In genomic region chr11:45751430-45751829, GRCh38 we compare ENCODE assay signal across 25 cellular contexts. TPM values are rescaled to one million over a fixed set of nuclear protein-coding genes. Genes with fewer than 3 reads are reported as not detected.
DNase-seq lines count a peak whose midpoint lies in the region; ATAC-seq, FAIRE-seq and TF ChIP-seq lines count a peak whose summit lies in the region.
"Had no signal": no experiment of that assay in that cellular context is flagged by ENCODE, and none has a peak within 500 bp of the region (broad histone marks: within the 10 kb centered on the region; RNA-seq: fewer than 3 reads in every experiment).

No MANE protein-coding gene starts in this region.

- no peak for TF ChIP-seq RAD21 in HepG2 (CRISPR knock-in tag; IDR thresholded peaks at IDR 0.05)

- H3K4me3 Mint-ChIP-seq in WTC11 = no peak overlapping the region
- no peak overlapping the region for H3K4me3 Mint-ChIP-seq in T-helper 17 cell
- H3K4me3 Mint-ChIP-seq: activated CD4-positive, alpha-beta memory T cell treated with anti-CD3 and anti-CD28 coated beads, Interleukin-2, amount 10 ng/mL, durations not matched to agents 7 days and 5 days; activated naive CD4-positive, alpha-beta T cell treated with anti-CD3 and anti-CD28 coated beads, Interleukin-2, amount 50 U/mL, for 24 hours; CD4-positive, alpha-beta memory T cell; dendritic cell treated with granulocyte-macrophage colony-stimulating factor and Interleukin-4, amounts not matched to agents 40 ng/mL and 50 ng/mL, for 4 days; mesothelial cell of epicardium had no signal

- H3K36me3 Mint-ChIP-seq in WTC11 = no peaks in the 10 kb centered on the region
- no peaks in the 10 kb centered on the region for H3K36me3 Mint-ChIP-seq in T-helper 17 cell (ENCODE audit: low read depth)
- H3K36me3 Mint-ChIP-seq: activated naive CD4-positive, alpha-beta T cell treated with anti-CD3 and anti-CD28 coated beads, Interleukin-2, amount 50 U/mL, for 24 hours; CD4-positive, alpha-beta memory T cell; mesothelial cell of epicardium had no signal

- no peak for ATAC-seq in HepG2
- no peak for ATAC-seq in right lobe of liver
- ATAC-seq in WTC11 = peak; percentile 33
- ATAC-seq in HG03108 (IDR thresholded peaks at IDR 0.05; ENCODE audit: unreplicated experiment) = no peak
- ATAC-seq in T-helper 17 cell = no peak
- ATAC-seq: body of pancreas, left cardiac atrium, Right ventricle myocardium inferior had no signal

- H3K27me3 Mint-ChIP-seq in WTC11 (ENCODE audit: low read depth) = no peaks in the 10 kb centered on the region; the same call in 1 of the 2 replicates
- peaks cover 61% of the 10 kb centered on the region for H3K27me3 Mint-ChIP-seq in T-helper 17 cell

- intact Hi-C loops in HepG2 (cut with micrococcal nuclease; ENCODE audit: unreplicated experiment) (no loop called here), right lobe of liver (cut with DNase I) (no loop called here)

- DNase-seq in HepG2 (ENCODE audit: low spot score) = no peak
- DNase-seq in right lobe of liver = no peak
- DNase-seq in WTC11 (ENCODE audit: low spot score) = peak; percentile 49
- peak; percentile 65 for DNase-seq in left kidney (ENCODE audit: low read depth, low spot score)
- DNase-seq in NCI-H226 = no peak
- DNase-seq in T-helper 17 cell = no peak
- DNase-seq in SJCRH30 = no peak
- DNase-seq: activated CD4-positive, alpha-beta memory T cell treated with anti-CD3 and anti-CD28 coated beads, Interleukin-2, amount 10 ng/mL, durations not matched to agents 7 days and 5 days; activated T-cell treated with anti-CD3 and anti-CD28 coated beads, Interleukin-2, amount 50 U/mL, for 1 hour; CD4-positive, alpha-beta memory T cell; foreskin melanocyte; left cardiac atrium; NCI-H446; stimulated activated CD4-positive, alpha-beta T cell treated with anti-CD3 and anti-CD28 coated beads, Interleukin-1b, Interleukin-23, amount 100 ng/mL, for 48 hours; stomach; T-helper 2 cell had no signal

- TF ChIP-seq EP300 in HepG2 (IDR thresholded peaks at IDR 0.05; ENCODE audit: low read depth in 2 of 2, low read length in 2 of 2) (no peak), HepG2 (CRISPR knock-in tag; IDR thresholded peaks at IDR 0.05; ENCODE audit: borderline replicate concordance) (no peak)

- no TSS peak for BruUV-seq in HepG2 (replicated peaks; lab: Mats Ljungman, UMichigan)

- no peaks in the 10 kb centered on the region for H3K79me2 ChIP-seq in HepG2 (ENCODE audit: insufficient read depth, low read length)

- H3K4me2 ChIP-seq in HepG2 (ENCODE audit: low read depth, low read length) = no peak overlapping the region

- no peaks in the 10 kb centered on the region for H4K20me1 ChIP-seq in HepG2 (ENCODE audit: insufficient read depth, low read length)

- no peak overlapping the region for H3K27ac ChIP-seq in HepG2 (ENCODE audit: extremely low read length, insufficient read depth, low read length)
- no peak overlapping the region for H3K27ac ChIP-seq in right lobe of liver
- H3K27ac ChIP-seq in SJCRH30 = no peak overlapping the region
- H3K27ac ChIP-seq: body of pancreas, epithelial cell of prostate, stomach had no signal

- no peak for FAIRE-seq in HepG2 (lab: Jason Lieb, UNC)
- FAIRE-seq: GM19239, HTR-8/SVneo had no signal

- H3K9me3 ChIP-seq in HepG2 (ENCODE audit: low read length) (no peaks in the 10 kb centered on the region), right lobe of liver (no peaks in the 10 kb centered on the region), T-helper 17 cell (ENCODE audit: control insufficient read depth, low read length, poor library complexity, severe bottlenecking) (no peaks in the 10 kb centered on the region), SJCRH30 (replicated peaks) (no peaks in the 10 kb centered on the region)
- H3K9me3 ChIP-seq: body of pancreas, stomach had no signal

- WGBS in HepG2 (ENCODE audit: low lambda C conversion rate) = 46% methylated on average over 7 of the region's 7 CpGs
- WGBS in right lobe of liver (ENCODE audit: insufficient coverage, low coverage, low lambda C conversion rate, missing lambda C conversion rate) = 39% methylated on average over 6 of the region's 7 CpGs

- CTCF ChIA-PET in HepG2 (lab: Yijun Ruan, JAX; ENCODE audit: low intra/inter-chr PET ratio, low total read pairs) (no interaction called here), WTC11 (lab: Charles Lee) (interaction anchor here (2.1 kb wide), 1 partner anchor 20 kb away, joined by 13 read pairs; no protein-coding TSS in a partner anchor)

- H3K36me3 ChIP-seq in HepG2 (replicated peaks in 1 of 2; ENCODE audit: control insufficient read depth in 1 of 2, insufficient read depth in 2 of 2, low read length in 2 of 2) (no peaks in the 10 kb centered on the region), right lobe of liver (no peaks in the 10 kb centered on the region), SJCRH30 (no peaks in the 10 kb centered on the region)
- H3K36me3 ChIP-seq: stomach had no signal

- H2AFZ ChIP-seq in HepG2 (ENCODE audit: low read length) = no peak overlapping the region

- no peaks in the 10 kb centered on the region for H3K9me3 Mint-ChIP-seq in WTC11
- H3K9me3 Mint-ChIP-seq: activated CD4-positive, alpha-beta memory T cell treated with anti-CD3 and anti-CD28 coated beads, Interleukin-2, amount 10 ng/mL, durations not matched to agents 7 days and 5 days; activated naive CD4-positive, alpha-beta T cell treated with anti-CD3 and anti-CD28 coated beads, Interleukin-2, amount 50 U/mL, for 24 hours; CD4-positive, alpha-beta memory T cell; dendritic cell treated with granulocyte-macrophage colony-stimulating factor and Interleukin-4, amounts not matched to agents 40 ng/mL and 50 ng/mL, for 4 days; mesothelial cell of epicardium had no signal

- H3K27ac Mint-ChIP-seq in WTC11 (no peak overlapping the region), T-helper 17 cell (no peak overlapping the region)
- H3K27ac Mint-ChIP-seq: activated CD4-positive, alpha-beta memory T cell treated with anti-CD3 and anti-CD28 coated beads, Interleukin-2, amount 10 ng/mL, durations not matched to agents 7 days and 5 days; activated naive CD4-positive, alpha-beta T cell treated with anti-CD3 and anti-CD28 coated beads, Interleukin-2, amount 50 U/mL, for 24 hours; CD4-positive, alpha-beta memory T cell; dendritic cell treated with granulocyte-macrophage colony-stimulating factor and Interleukin-4, amounts not matched to agents 40 ng/mL and 50 ng/mL, for 4 days; mesothelial cell of epicardium had no signal

- TF ChIP-seq POLR2A in HepG2 (IDR thresholded peaks at IDR 0.05; ENCODE audit: insufficient read depth in 1 of 2, low read depth in 2 of 2, low read length in 2 of 2) (no peak), right lobe of liver (IDR thresholded peaks at IDR 0.05) (no peak)

- TF ChIP-seq CTCF in HepG2 (CRISPR knock-in tag; IDR thresholded peaks at IDR 0.05) = no peak
- TF ChIP-seq CTCF in right lobe of liver (IDR thresholded peaks at IDR 0.05) = no peak
- no peak for TF ChIP-seq CTCF in WTC11 (IDR thresholded peaks at IDR 0.05)

- H3K4me1 Mint-ChIP-seq in WTC11 = peaks cover 30% of the 10 kb centered on the region
- peaks cover 9% of the 10 kb centered on the region for H3K4me1 Mint-ChIP-seq in T-helper 17 cell
- H3K4me1 Mint-ChIP-seq: activated CD4-positive, alpha-beta memory T cell treated with anti-CD3 and anti-CD28 coated beads, Interleukin-2, amount 10 ng/mL, durations not matched to agents 7 days and 5 days; activated naive CD4-positive, alpha-beta T cell treated with anti-CD3 and anti-CD28 coated beads, Interleukin-2, amount 50 U/mL, for 24 hours; CD4-positive, alpha-beta memory T cell had no signal

- H3K9ac ChIP-seq in HepG2 (ENCODE audit: insufficient read depth, low read depth, low read length) = no peak overlapping the region

- POLR2A ChIA-PET in HepG2 (lab: Yijun Ruan, JAX) = no interaction called here
- POLR2A ChIA-PET in WTC11 (lab: Charles Lee) = interaction anchor here (0.6 kb wide), 1 partner anchor 15 kb away, joined by 5 read pairs; no protein-coding TSS in a partner anchor

- in situ Hi-C loops in HepG2 (cut with HindIII; ENCODE audit: extremely low pct_ligation_motif_present, low pct_unique_long_range_greater_than_20kb) = no loop called here

- H3K4me1 ChIP-seq in HepG2 (ENCODE audit: insufficient read depth, low read length) = no peaks in the 10 kb centered on the region
- H3K4me1 ChIP-seq in right lobe of liver = no peaks in the 10 kb centered on the region
- no peaks in the 10 kb centered on the region for H3K4me1 ChIP-seq in SJCRH30

- H3K4me3 ChIP-seq in HepG2 (replicated peaks in 1 of 3; ENCODE audit: insufficient read depth in 1 of 3, low read depth in 2 of 3, low read length in 3 of 3) = no peak overlapping the region
- no peak overlapping the region for H3K4me3 ChIP-seq in right lobe of liver
- no peak overlapping the region for H3K4me3 ChIP-seq in SJCRH30
- H3K4me3 ChIP-seq: body of pancreas, stomach had no signal

- H3K27me3 ChIP-seq in HepG2 (ENCODE audit: control insufficient read depth in 1 of 2, insufficient read depth in 2 of 2, low read length in 2 of 2) (peaks cover 5 to 43% of the 10 kb centered on the region in 2 experiments; a peak in 4 of 5 replicates), right lobe of liver (no peaks in the 10 kb centered on the region), SJCRH30 (peaks cover 14% of the 10 kb centered on the region)
- H3K27me3 ChIP-seq: body of pancreas had no signal

RNA-seq across cellular contexts. Expression of gene SLC35C1, which starts 53.5 kb away (rescaled TPM):
- total RNA-seq in HepG2 (2016; rRNA removed; fragmentation: Illumina TruSeq; extraction: Trizol) (6.1 and 7.0 TPM in 2 replicates), right lobe of liver (100 to 1,000 TPM in 3 of 6 experiments, 10 to 100 TPM in 3; 11.6 to 134 (median 83.9) TPM), WTC11 (2021) (10.4 to 14.3 TPM (median 12.1 TPM) in 3 replicates), T-helper 17 cell (10 to 100 TPM in 1 of 2 donors, 1 to 10 TPM in 1; 7.9 to 12.6 TPM)
- 2.8 and 3.3 TPM in 2 replicates for total RNA-seq in HepG2 (2016; cell fraction: cytosol; rRNA removed; fragmentation: Illumina TruSeq; extraction: Trizol; ENCODE audit: low read depth)
- 5.8 and 7.5 TPM in 2 replicates for total RNA-seq in HepG2 (2016; cell fraction: insoluble cytoplasmic fraction; rRNA removed; fragmentation: Illumina TruSeq; extraction: Trizol)
- total RNA-seq in HepG2 (2016; cell fraction: membrane; rRNA removed; fragmentation: Illumina TruSeq; extraction: Trizol) = 9.9 and 10.1 TPM in 2 replicates
- total RNA-seq in HepG2 (2016; cell fraction: nucleus; rRNA removed; fragmentation: Illumina TruSeq; extraction: Trizol) = 8.9 and 10.1 TPM in 2 replicates
- polyA plus RNA-seq in HepG2 (2011; rRNA removed) = 2.6 and 2.9 TPM in 2 replicates
- 1.8 and 3.3 TPM in 2 replicates for polyA plus RNA-seq in HepG2 (2011; cell fraction: cytosol; rRNA removed)
- polyA plus RNA-seq in HepG2 (2011; cell fraction: nucleus; rRNA removed) = 5.3 and 6.1 TPM in 2 replicates
- 5.5 and 7.2 TPM in 2 replicates for polyA plus RNA-seq in HepG2 (2012)
- polyA plus RNA-seq in HepG2 (2016; cell fraction: cytosol; fragmentation: Illumina TruSeq; extraction: Trizol; ENCODE audit: low read depth) = 4.4 and 5.2 TPM in 2 replicates
- polyA plus RNA-seq in HepG2 (2016; cell fraction: insoluble cytoplasmic fraction; fragmentation: Illumina TruSeq; extraction: Trizol; ENCODE audit: low read depth) = 8.6 and 9.4 TPM in 2 replicates
- 10.8 and 11.1 TPM in 2 replicates for polyA plus RNA-seq in HepG2 (2016; cell fraction: membrane; fragmentation: Illumina TruSeq; extraction: Trizol; ENCODE audit: low read depth)
- 11.8 and 12.4 TPM in 2 replicates for polyA plus RNA-seq in HepG2 (2016; cell fraction: nucleus; fragmentation: Illumina TruSeq; extraction: Trizol; ENCODE audit: insufficient read depth, low read depth)
- 22.9 and 26.1 TPM in 2 replicates for polyA minus RNA-seq in HepG2 (2011; rRNA and poly(A)+ RNA removed; ENCODE audit: low replicate concordance)
- polyA minus RNA-seq in HepG2 (2011; cell fraction: cytosol; rRNA and poly(A)+ RNA removed) = 6.5 and 8.0 TPM in 2 replicates
- 3.4 and 5.5 TPM in 2 replicates for polyA minus RNA-seq in HepG2 (2011; cell fraction: nucleus; rRNA and poly(A)+ RNA removed)
- 2.5 and 3.3 TPM in 2 replicates for total RNA-seq in SJCRH30 (2014; rRNA removed; shearing (Covaris generic))

Comparison
In these comparisons a context has a peak if more than half of its experiments do, and no peak if none do; other contexts are left out.
1. DNase-seq: peak in WTC11 (single experiment) and left kidney (single experiment); none in HepG2 (single experiment), right lobe of liver (0 of 3), NCI-H226 (single experiment), T-helper 17 cell (0 of 3) and SJCRH30 (0 of 2).